Comparison of ENCODE assay signal across 18 cellular contexts in the genomic region with DNA sequence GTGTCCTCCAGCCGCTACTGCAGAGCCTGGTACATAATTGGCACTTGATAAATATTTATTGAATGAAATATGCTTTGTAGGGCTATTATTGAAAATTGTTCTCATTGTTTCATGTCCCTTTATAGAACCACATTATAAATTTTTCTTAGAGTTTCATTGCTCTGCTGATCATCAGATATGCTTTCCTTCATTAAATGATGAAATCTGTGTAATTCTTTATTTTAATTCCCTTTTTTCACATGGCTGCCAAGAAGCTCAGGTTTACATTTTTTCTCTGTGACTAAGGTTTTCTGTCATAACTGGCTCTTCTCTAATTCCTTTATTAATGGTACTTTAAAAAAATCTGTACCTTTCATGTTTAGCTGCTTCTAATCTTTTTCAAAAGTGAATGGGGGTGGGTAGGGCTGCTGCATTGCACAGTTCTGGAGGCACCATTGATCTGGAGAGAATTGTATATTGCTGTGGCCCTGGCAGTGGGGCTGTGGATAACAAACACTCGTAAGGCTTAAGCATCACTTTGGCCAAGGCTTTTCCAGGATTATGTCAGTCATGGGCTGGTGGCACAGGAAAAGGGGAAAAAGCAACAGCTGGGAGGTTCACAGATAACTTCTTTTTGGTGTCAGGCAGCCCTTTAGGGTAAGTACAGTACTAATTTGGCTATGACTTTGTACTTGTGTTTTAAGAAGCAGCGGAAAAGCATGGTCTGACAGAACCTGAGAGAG. TPM values are rescaled to one million over a fixed set of nuclear protein-coding genes. Genes with fewer than 3 reads are reported as not detected.
DNase-seq lines count a peak whose midpoint lies in the region; ATAC-seq and TF ChIP-seq lines count a peak whose summit lies in the region.
"Had no signal": no experiment of that assay in that cellular context is flagged by ENCODE, and none has a peak within 500 bp of the region (broad histone marks: within the 10 kb centered on the region; RNA-seq: fewer than 3 reads in every experiment).

No MANE protein-coding gene starts in this region.

- H3K9me2 ChIP-seq in PC-9 (ENCODE audit: insufficient read depth), result no peaks in the 10 kb centered on the region

- H3K4me2 ChIP-seq in PC-9, result no peak overlapping the region

- DNase-seq in activated T-cell treated with anti-CD3 and anti-CD28 coated beads, Interleukin-2, amount 50 U/mL, for 72 hours, result no peak
- DNase-seq in activated T-cell treated with anti-CD3 and anti-CD28 coated beads, Interleukin-2, amount 50 U/mL, for 48 hours, result no peak
- DNase-seq in fibroblast of gingiva (ENCODE audit: low read depth) (peak; percentile 59), stomach (no peak), PC-9 (no peak), NOMO-1 treated with DMSO at 0.1 percent for 48 hours (lab: John Stamatoyannopoulos, UW; ENCODE audit: unreplicated experiment) (no peak)
- DNase-seq: activated naive CD4-positive, alpha-beta T cell; Calu3; effector memory CD4-positive, alpha-beta T cell; GF-D8; head of caudate nucleus; NCI-H226; NK-92 treated with Interleukin-12 subunit alpha and Interleukin-12 subunit beta, amount 100 ng/mL, for 24 hours had no signal

- POLR2A ChIA-PET in PC-9 (lab: Charles Lee; ENCODE audit: unreplicated experiment), result no interaction called here

- peaks cover 31 to 78% (median 64%) of the 10 kb centered on the region in 4 donors for H3K36me3 ChIP-seq in stomach
- H3K36me3 ChIP-seq in PC-9 (ENCODE audit: low read depth), result peaks cover 39% of the 10 kb centered on the region

- H3K27ac Mint-ChIP-seq in activated T-cell treated with anti-CD3 and anti-CD28 coated beads, Interleukin-2, amount 50 U/mL, for 72 hours, result peak overlapping the region; percentile 14

- H3K9me3 Mint-ChIP-seq in activated T-cell treated with anti-CD3 and anti-CD28 coated beads, Interleukin-2, amount 50 U/mL, for 72 hours, result no peaks in the 10 kb centered on the region

- no peak for ATAC-seq in activated T-cell treated with anti-CD3 and anti-CD28 coated beads, Interleukin-2, amount 50 U/mL, for 72 hours (replicated peaks in 1 of 2)
- ATAC-seq in SK-N-SH treated with all-trans-retinoic acid at 6 μM for 48 hours, result peak; percentile 83
- ATAC-seq in GM19023 (IDR thresholded peaks at IDR 0.05; ENCODE audit: unreplicated experiment), result no peak
- ATAC-seq: activated CD4-positive, CD25-positive, alpha-beta regulatory T cell treated with anti-CD3 and anti-CD28 coated beads, Interleukin-2, amount 50 U/mL, for 24 hours; HCT116; Right ventricle myocardium inferior had no signal

- H3K4me3 Mint-ChIP-seq in activated T-cell treated with anti-CD3 and anti-CD28 coated beads, Interleukin-2, amount 50 U/mL, for 72 hours, result no peak overlapping the region

- peaks cover 0 to 6% of the 10 kb centered on the region in 2 donors for H3K36me3 Mint-ChIP-seq in activated T-cell treated with anti-CD3 and anti-CD28 coated beads, Interleukin-2, amount 50 U/mL, for 72 hours (ENCODE audit: insufficient read depth in 2 of 2)

- BruUV-seq in PC-9 (replicated peaks; lab: Mats Ljungman, UMichigan), result no TSS peak

- H2AFZ ChIP-seq in PC-9, result no peak overlapping the region

- no peaks in the 10 kb centered on the region for H3K4me1 Mint-ChIP-seq in activated T-cell treated with anti-CD3 and anti-CD28 coated beads, Interleukin-2, amount 50 U/mL, for 72 hours (ENCODE audit: low read depth)

- H3K4me3 ChIP-seq in stomach (no peak overlapping the region), PC-9 (no peak overlapping the region)

- H3K27ac ChIP-seq in stomach (peak overlapping the region in 4 of 5 donors; percentile 23 to 70 (median 40)), PC-9 (no peak overlapping the region)

- peaks cover 0 to 30% (median 17%) of the 10 kb centered on the region in 4 donors for H3K4me1 ChIP-seq in stomach
- H3K4me1 ChIP-seq in PC-9 (replicated peaks; ENCODE audit: insufficient read depth), result peaks cover 1% of the 10 kb centered on the region; the same call in 1 of the 2 replicates

- TF ChIP-seq POLR2A in stomach (IDR thresholded peaks at IDR 0.05), result no peak

- intact Hi-C loops in stomach (cut with DNase I; ENCODE audit: low total_unique reads) (no loop called here), PC-9 (cut with micrococcal nuclease; ENCODE audit: unreplicated experiment) (no loop called here)

- no peak for TF ChIP-seq EP300 in stomach (IDR thresholded peaks at IDR 0.05)

- no peaks in the 10 kb centered on the region for H4K20me1 ChIP-seq in PC-9 (ENCODE audit: insufficient read depth)

- TF ChIP-seq CTCF in stomach (IDR thresholded peaks at IDR 0.05) (no peak), PC-9 (conservative IDR thresholded peaks at IDR 0.05) (no peak)

- CTCF ChIA-PET in PC-9 (lab: Charles Lee), result no interaction called here

- no peaks in the 10 kb centered on the region for H3K27me3 Mint-ChIP-seq in activated T-cell treated with anti-CD3 and anti-CD28 coated beads, Interleukin-2, amount 50 U/mL, for 72 hours (ENCODE audit: low read depth)

- H3F3A ChIP-seq in PC-9 (ENCODE audit: insufficient read depth, low read depth), result 0 out of 2 replicates have a peak, but pooled peaks cover 2% of the 10 kb centered on the region

- H3K27me3 ChIP-seq in stomach (no peaks in the 10 kb centered on the region), PC-9 (ENCODE audit: insufficient read depth, low read depth) (no peaks in the 10 kb centered on the region)

- 63 to 69% (median 64%) methylated on average over 3 of the region's 3 CpGs for WGBS in stomach, 5 donors

- H3K9me3 ChIP-seq in stomach, result no peaks in the 10 kb centered on the region
- no peaks in the 10 kb centered on the region for H3K9me3 ChIP-seq in PC-9 (ENCODE audit: insufficient read depth, low read depth)

- H3K79me2 ChIP-seq in PC-9 (ENCODE audit: low read depth), result no peaks in the 10 kb centered on the region

TF ChIP-seq in SK-N-SH treated with all-trans-retinoic acid at 6 μM for 48 hours, 23 proteins besides CTCF, POLR2A, EP300 and RAD21:
- TF ChIP-seq ZC3H10 (CRISPR knock-in tag; IDR thresholded peaks at IDR 0.05), result peak; percentile 71; the same call in 1 of the 2 replicates
- TF ChIP-seq TOX (CRISPR knock-in tag; IDR thresholded peaks at IDR 0.05; ENCODE audit: borderline replicate concordance), result peak; percentile 20; the same call in 1 of the 2 replicates
- TF ChIP-seq, protein P1, sequence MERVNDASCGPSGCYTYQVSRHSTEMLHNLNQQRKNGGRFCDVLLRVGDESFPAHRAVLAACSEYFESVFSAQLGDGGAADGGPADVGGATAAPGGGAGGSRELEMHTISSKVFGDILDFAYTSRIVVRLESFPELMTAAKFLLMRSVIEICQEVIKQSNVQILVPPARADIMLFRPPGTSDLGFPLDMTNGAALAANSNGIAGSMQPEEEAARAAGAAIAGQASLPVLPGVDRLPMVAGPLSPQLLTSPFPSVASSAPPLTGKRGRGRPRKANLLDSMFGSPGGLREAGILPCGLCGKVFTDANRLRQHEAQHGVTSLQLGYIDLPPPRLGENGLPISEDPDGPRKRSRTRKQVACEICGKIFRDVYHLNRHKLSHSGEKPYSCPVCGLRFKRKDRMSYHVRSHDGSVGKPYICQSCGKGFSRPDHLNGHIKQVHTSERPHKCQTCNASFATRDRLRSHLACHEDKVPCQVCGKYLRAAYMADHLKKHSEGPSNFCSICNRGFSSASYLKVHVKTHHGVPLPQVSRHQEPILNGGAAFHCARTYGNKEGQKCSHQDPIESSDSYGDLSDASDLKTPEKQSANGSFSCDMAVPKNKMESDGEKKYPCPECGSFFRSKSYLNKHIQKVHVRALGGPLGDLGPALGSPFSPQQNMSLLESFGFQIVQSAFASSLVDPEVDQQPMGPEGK (CRISPR knock-in tag; IDR thresholded peaks at IDR 0.05; ENCODE audit: borderline replicate concordance), result no peak
- TF ChIP-seq, protein P2, sequence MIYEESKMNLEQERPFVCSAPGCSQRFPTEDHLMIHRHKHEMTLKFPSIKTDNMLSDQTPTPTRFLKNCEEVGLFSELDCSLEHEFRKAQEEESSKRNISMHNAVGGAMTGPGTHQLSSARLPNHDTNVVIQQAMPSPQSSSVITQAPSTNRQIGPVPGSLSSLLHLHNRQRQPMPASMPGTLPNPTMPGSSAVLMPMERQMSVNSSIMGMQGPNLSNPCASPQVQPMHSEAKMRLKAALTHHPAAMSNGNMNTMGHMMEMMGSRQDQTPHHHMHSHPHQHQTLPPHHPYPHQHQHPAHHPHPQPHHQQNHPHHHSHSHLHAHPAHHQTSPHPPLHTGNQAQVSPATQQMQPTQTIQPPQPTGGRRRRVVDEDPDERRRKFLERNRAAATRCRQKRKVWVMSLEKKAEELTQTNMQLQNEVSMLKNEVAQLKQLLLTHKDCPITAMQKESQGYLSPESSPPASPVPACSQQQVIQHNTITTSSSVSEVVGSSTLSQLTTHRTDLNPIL (CRISPR knock-in tag; IDR thresholded peaks at IDR 0.05; ENCODE audit: low read depth), result no peak; the same call in 1 of the 2 replicates
- TF ChIP-seq ISL1 (CRISPR knock-in tag; IDR thresholded peaks at IDR 0.05), result peak; percentile 96
- TF ChIP-seq ZNF565 (CRISPR knock-in tag; conservative IDR thresholded peaks at IDR 0.05; ENCODE audit: low read depth), result no peak

RNA-seq across cellular contexts. Expression of a gene that starts 43.8 kb away (rescaled TPM):
- 10 to 100 TPM; 23.3 to 23.6 TPM for total RNA-seq in activated T-cell treated with anti-CD3 and anti-CD28 coated beads, Interleukin-2, amount 50 U/mL, for 72 hours
- 100 to 1,000 TPM in 1 of 5 donors, 10 to 100 TPM in 4; 27.4 to 127 (median 43.5) TPM for total RNA-seq in stomach
- polyA plus RNA-seq in stomach, result 1 to 10 TPM; 6.5 to 9.0 (median 7.5) TPM
- 39.9 and 47.0 TPM in 2 replicates for total RNA-seq in PC-9 (2021)
